Comparison of ENCODE assay signal across 8 cellular contexts in genomic region chr11:95512682-95513081, GRCh38.
A peak's percentile ranks its signal among the peaks of the same experiment; 100 is the strongest.
DNase-seq lines count a peak whose midpoint lies in the region; ATAC-seq and TF ChIP-seq lines count a peak whose summit lies in the region.

No MANE protein-coding gene starts in this region.

- H3K9me3 Mint-ChIP-seq in Calu3 (ENCODE audit: low read depth, unreplicated experiment): no peaks in the 10 kb centered on the region

- peak overlapping the region; percentile 17 for H2AFZ ChIP-seq in parathyroid adenoma
- no peak overlapping the region for H2AFZ ChIP-seq in neuronal stem cell (ENCODE audit: low read length)

- H2BK5ac ChIP-seq in neuronal stem cell (ENCODE audit: low read length): no peak overlapping the region

- H2AK5ac ChIP-seq in neuronal stem cell (ENCODE audit: low read depth, low read length): no peak overlapping the region

- H3K27me3 Mint-ChIP-seq in Calu3 (ENCODE audit: unreplicated experiment): peaks cover 36% of the 10 kb centered on the region

- intact Hi-C loops in Calu3 (cut with micrococcal nuclease; ENCODE audit: unreplicated experiment): no loop called here

- H3K14ac ChIP-seq in neuronal stem cell (ENCODE audit: low read length): no peak overlapping the region

- H3K27me3 ChIP-seq in RWPE2 (ENCODE audit: insufficient read depth, poor library complexity, severe bottlenecking) (no peaks in the 10 kb centered on the region), parathyroid adenoma (ENCODE audit: control insufficient read depth, insufficient read depth, low read length) (no peaks in the 10 kb centered on the region), neuronal stem cell (ENCODE audit: control insufficient read depth in 3 of 3, insufficient read depth in 3 of 3, low read depth in 1 of 3, low read length in 3 of 3) (no peaks in the 10 kb centered on the region)

- peaks cover 59% of the 10 kb centered on the region for H3K4me1 ChIP-seq in RWPE2 (ENCODE audit: insufficient read depth, poor library complexity, severe bottlenecking)
- H3K4me1 ChIP-seq in parathyroid adenoma: no peaks in the 10 kb centered on the region
- H3K4me1 ChIP-seq in neuronal stem cell (ENCODE audit: control insufficient read depth in 2 of 2, insufficient read depth in 1 of 2, low read depth in 1 of 2, low read length in 2 of 2): peaks cover 0 to 5% of the 10 kb centered on the region in 2 donors

- H2BK15ac ChIP-seq in neuronal stem cell (ENCODE audit: low read length): no peak overlapping the region

- no CpG with 5 or more reads among the region's 4 CpGs for WGBS in neuronal stem cell (ENCODE audit: extremely low coverage in 2 of 2, insufficient read length in 2 of 2, insufficient replicate concordance in 1 of 2), 2 donors

- H3K27ac ChIP-seq in RWPE2 (ENCODE audit: poor library complexity, severe bottlenecking): peak overlapping the region; percentile 83
- H3K27ac ChIP-seq in parathyroid adenoma: no peak overlapping the region
- no peak overlapping the region for H3K27ac ChIP-seq in neuronal stem cell (replicated peaks; ENCODE audit: low read length)

- H3K27ac Mint-ChIP-seq in Calu3 (ENCODE audit: unreplicated experiment): no peak overlapping the region

- H3K9me3 ChIP-seq in RWPE2 (ENCODE audit: severe bottlenecking) (no peaks in the 10 kb centered on the region), parathyroid adenoma (ENCODE audit: control insufficient read depth, low read length) (no peaks in the 10 kb centered on the region), neuronal stem cell (replicated peaks in 1 of 2; ENCODE audit: control insufficient read depth in 2 of 2, insufficient read depth in 1 of 2, low read depth in 1 of 2, low read length in 2 of 2) (no peaks in the 10 kb centered on the region)

- peak; percentile 11 for DNase-seq in Ammon's horn (ENCODE audit: low spot score)
- peak; percentile 73 for DNase-seq in RWPE2 (ENCODE audit: low spot score)
- peak; percentile 91 to 96 for DNase-seq in foreskin fibroblast
- no peak for DNase-seq in Calu3
- no peak for DNase-seq in neuronal stem cell (ENCODE audit: low spot score)
- no peak for DNase-seq in activated T-cell treated with anti-CD3 and anti-CD28 coated beads, Interleukin-2, amount 50 U/mL, for 48 hours
- DNase-seq in GOT3 (lab: John Stamatoyannopoulos, UW): no peak

- H3K4me2 ChIP-seq in parathyroid adenoma (ENCODE audit: low read length) (no peak overlapping the region), neuronal stem cell (ENCODE audit: insufficient read depth, low read length, poor library complexity, severe bottlenecking) (no peak overlapping the region)

- no peaks in the 10 kb centered on the region for H3K4me1 Mint-ChIP-seq in Calu3 (ENCODE audit: low read depth, unreplicated experiment)

- TF ChIP-seq CTCF in RWPE2 (IDR thresholded peaks at IDR 0.05; ENCODE audit: poor library complexity, severe bottlenecking): no peak
- no peak for TF ChIP-seq CTCF in foreskin fibroblast (IDR thresholded peaks at IDR 0.05; ENCODE audit: low read depth, low read length)
- TF ChIP-seq CTCF in parathyroid adenoma (IDR thresholded peaks at IDR 0.05): no peak
- TF ChIP-seq CTCF in Calu3 (IDR thresholded peaks at IDR 0.05; ENCODE audit: unreplicated experiment): no peak

- H3K79me2 ChIP-seq in parathyroid adenoma: no peaks in the 10 kb centered on the region

- H3K36me3 ChIP-seq in RWPE2 (ENCODE audit: low read depth) (no peaks in the 10 kb centered on the region), parathyroid adenoma (ENCODE audit: control insufficient read depth, insufficient read depth, low read length) (no peaks in the 10 kb centered on the region), neuronal stem cell (replicated peaks in 1 of 2; ENCODE audit: control insufficient read depth in 2 of 2, insufficient read depth in 2 of 2, low read length in 2 of 2) (no peaks in the 10 kb centered on the region)

- no peak overlapping the region for H3K4ac ChIP-seq in neuronal stem cell (ENCODE audit: low read length)

- BruUV-seq in Calu3 (replicated peaks; lab: Mats Ljungman, UMichigan): no TSS peak

- CTCF ChIA-PET in Calu3 (lab: Charles Lee): no interaction called here

- no peak overlapping the region for H4K8ac ChIP-seq in neuronal stem cell (ENCODE audit: low read depth, low read length)

- peak; percentile 83 for ATAC-seq in RWPE2 (ENCODE audit: low read depth)

- no peak overlapping the region for H4K91ac ChIP-seq in neuronal stem cell (ENCODE audit: low read depth, low read length, poor library complexity)

- H3K23ac ChIP-seq in neuronal stem cell (ENCODE audit: low read depth, low read length, poor library complexity): no peak overlapping the region

- H3K4me3 Mint-ChIP-seq in Calu3 (ENCODE audit: low read depth, unreplicated experiment): no peak overlapping the region

- no peak overlapping the region for H2BK12ac ChIP-seq in neuronal stem cell (ENCODE audit: low read length)

- no peak overlapping the region for H3K18ac ChIP-seq in neuronal stem cell (ENCODE audit: low read length)

- H3K4me3 ChIP-seq in RWPE2 (ENCODE audit: severe bottlenecking): no peak overlapping the region
- H3K4me3 ChIP-seq in foreskin fibroblast (ENCODE audit: low read depth in 1 of 2, low read length in 2 of 2): no peak overlapping the region
- H3K4me3 ChIP-seq in parathyroid adenoma (ENCODE audit: low read depth, low read length): no peak overlapping the region
- no peak overlapping the region for H3K4me3 ChIP-seq in neuronal stem cell (ENCODE audit: low read length in 2 of 2)

- no peaks in the 10 kb centered on the region for H3K79me1 ChIP-seq in neuronal stem cell (ENCODE audit: low read depth, low read length)

- H2BK120ac ChIP-seq in neuronal stem cell (ENCODE audit: low read depth, low read length): no peak overlapping the region

- H3K36me3 Mint-ChIP-seq in Calu3 (ENCODE audit: insufficient read depth, unreplicated experiment): no peaks in the 10 kb centered on the region

- H3K9ac ChIP-seq in parathyroid adenoma (no peak overlapping the region), neuronal stem cell (ENCODE audit: low read depth, low read length, poor library complexity) (no peak overlapping the region)

Comparison
In these comparisons a context has a peak if more than half of its experiments do, and no peak if none do; other contexts are left out.
1. DNase-seq: peak in Ammon's horn (single experiment), RWPE2 (single experiment) and foreskin fibroblast (2 of 2); none in Calu3 (single experiment), neuronal stem cell (single experiment), activated T-cell treated with anti-CD3 and anti-CD28 coated beads, Interleukin-2, amount 50 U/mL, for 48 hours (0 of 2) and GOT3 (single experiment).